Comparison of ENCODE assay signal across 15 cellular contexts in genomic region chr1:172824199-172824598, GRCh38.
DNase-seq lines count a peak whose midpoint lies in the region; TF ChIP-seq lines count a peak whose summit lies in the region.
"Had no signal": no experiment of that assay in that cellular context is flagged by ENCODE, and none has a peak within 500 bp of the region (broad histone marks: within the 10 kb centered on the region; RNA-seq: fewer than 3 reads in every experiment).

No MANE protein-coding gene starts in this region.

- H3K27ac ChIP-seq in OCI-LY7 (ENCODE audit: low read depth, low read length, poor library complexity, severe bottlenecking) (no peak overlapping the region), neutrophil (peak overlapping the region; percentile 12), H9 (ENCODE audit: insufficient read length, low read depth, low read length) (no peak overlapping the region)
- H3K27ac ChIP-seq: parathyroid adenoma had no signal

- TF ChIP-seq CTCF in OCI-LY7 (conservative IDR thresholded peaks at IDR 0.05; ENCODE audit: low read length) (no peak), neutrophil (IDR thresholded peaks at IDR 0.05) (no peak), H9 (conservative IDR thresholded peaks at IDR 0.05) (no peak)

- DNase-seq in GM03348 (ENCODE audit: low spot score) = peak; percentile 24
- DNase-seq in OCI-LY7 (ENCODE audit: low spot score) = no peak
- peak; percentile 30 for DNase-seq in fibroblast of gingiva (ENCODE audit: low read depth)
- DNase-seq in H9 = no peak
- DNase-seq in activated naive CD4-positive, alpha-beta T cell treated with anti-CD3 and anti-CD28 coated beads, Interleukin-2, amount 50 U/mL, for 16 hours = no peak
- no peak for DNase-seq in NCI-H146 treated with DMSO at 0.1 percent for 48 hours (lab: John Stamatoyannopoulos, UW; ENCODE audit: unreplicated experiment)
- no peak for DNase-seq in HK-2 (ENCODE audit: unreplicated experiment)
- DNase-seq: activated CD4-positive, alpha-beta T cell treated with anti-CD3 and anti-CD28 coated beads, Interleukin-2, amount 10 ng/mL, durations not matched to agents 24 days and 14 days; activated CD8-positive, alpha-beta memory T cell treated with anti-CD3 and anti-CD28 coated beads, Interleukin-2, amount 50 U/mL, for 48 hours; activated gamma-delta T cell treated with Interleukin-2 at 50 U/mL for 16 hours; aorta; NCI-H1048 had no signal

- H2AFZ ChIP-seq in OCI-LY7 (ENCODE audit: low read length) = peak overlapping the region; percentile 19; the same call in 1 of the 2 replicates
- H2AFZ ChIP-seq in H9 (ENCODE audit: low read length) = no peak overlapping the region
- H2AFZ ChIP-seq: parathyroid adenoma had no signal

- H3K4me3 Mint-ChIP-seq in H9 = no peak overlapping the region
- H3K4me3 Mint-ChIP-seq: activated CD4-positive, alpha-beta T cell treated with anti-CD3 and anti-CD28 coated beads, Interleukin-2, amount 10 ng/mL, durations not matched to agents 24 days and 14 days; dendritic cell treated with granulocyte-macrophage colony-stimulating factor and Interleukin-4, amounts not matched to agents 40 ng/mL and 50 ng/mL, for 4 days had no signal

- H3K36me3 ChIP-seq in OCI-LY7 (ENCODE audit: insufficient read depth, low read length) = no peaks in the 10 kb centered on the region
- no peaks in the 10 kb centered on the region for H3K36me3 ChIP-seq in neutrophil

- H3K9me3 ChIP-seq in OCI-LY7 (ENCODE audit: low read length) = no peaks in the 10 kb centered on the region
- no peaks in the 10 kb centered on the region for H3K9me3 ChIP-seq in neutrophil
- no peaks in the 10 kb centered on the region for H3K9me3 ChIP-seq in H9 (ENCODE audit: control insufficient read depth, low read depth, low read length)

- no peaks in the 10 kb centered on the region for H3K27me3 ChIP-seq in neutrophil
- H3K27me3 ChIP-seq in H9 (ENCODE audit: insufficient read depth, low read length) = no peaks in the 10 kb centered on the region

- no peak overlapping the region for H3K56ac ChIP-seq in H9 (ENCODE audit: insufficient read length, low read depth, low read length)

- H4K5ac ChIP-seq in H9 (ENCODE audit: insufficient read length, low read depth, low read length) = no peak overlapping the region

- H2BK12ac ChIP-seq in H9 (ENCODE audit: insufficient read length, low read depth, low read length) = no peak overlapping the region

- no peak overlapping the region for H3K14ac ChIP-seq in H9 (ENCODE audit: insufficient read depth, low read length)

- H3K23me2 ChIP-seq in H9 (ENCODE audit: insufficient read length, low read depth, low read length, poor library complexity, severe bottlenecking) = no peaks in the 10 kb centered on the region

- no peak overlapping the region for H2BK15ac ChIP-seq in H9 (ENCODE audit: low read depth, low read length)

- intact Hi-C loops in OCI-LY7 (cut with micrococcal nuclease; ENCODE audit: unreplicated experiment) = loop anchor here (10.0 kb wide), 1 partner anchor 291 kb away; no protein-coding TSS in a partner anchor

- no peaks in the 10 kb centered on the region for H3K9me3 Mint-ChIP-seq in H9
- H3K9me3 Mint-ChIP-seq: activated CD4-positive, alpha-beta T cell treated with anti-CD3 and anti-CD28 coated beads, Interleukin-2, amount 10 ng/mL, durations not matched to agents 24 days and 14 days; dendritic cell treated with granulocyte-macrophage colony-stimulating factor and Interleukin-4, amounts not matched to agents 40 ng/mL and 50 ng/mL, for 4 days had no signal

- H3K9me2 ChIP-seq in OCI-LY7 (ENCODE audit: insufficient read depth, low read length) = no peaks in the 10 kb centered on the region

- H4K91ac ChIP-seq in H9 (ENCODE audit: insufficient read length, low read depth, low read length) = no peak overlapping the region

- no peak overlapping the region for H3K18ac ChIP-seq in H9 (ENCODE audit: insufficient read length, low read depth, low read length)

- CTCF ChIA-PET in OCI-LY7 (lab: Charles Lee; ENCODE audit: unreplicated experiment) = no interaction called here

- no peak overlapping the region for H3K23ac ChIP-seq in H9 (ENCODE audit: insufficient read length, low read depth, low read length)

- no peaks in the 10 kb centered on the region for H3K36me3 Mint-ChIP-seq in H9 (ENCODE audit: insufficient read depth in 1 of 3, low read depth in 3 of 3)

- H4K20me1 ChIP-seq in OCI-LY7 (ENCODE audit: insufficient read depth, low read length) (no peaks in the 10 kb centered on the region), H9 (ENCODE audit: control insufficient read depth, insufficient read depth, insufficient read length) (no peaks in the 10 kb centered on the region)

- no CpG with 5 or more reads among the region's 3 CpGs for WGBS in H9 (ENCODE audit: extremely low coverage, insufficient read length, low lambda C conversion rate)

- peaks cover 35% of the 10 kb centered on the region for H3K4me1 ChIP-seq in OCI-LY7 (ENCODE audit: insufficient read depth, low read length, poor library complexity, severe bottlenecking)
- peaks cover 16 to 25% of the 10 kb centered on the region in 2 experiments for H3K4me1 ChIP-seq in neutrophil (ENCODE audit: control insufficient read depth in 1 of 2, insufficient read depth in 1 of 2, low read depth in 1 of 2, low read length in 1 of 2)
- no peaks in the 10 kb centered on the region for H3K4me1 ChIP-seq in H9 (ENCODE audit: insufficient read depth, low read length)
- H3K4me1 ChIP-seq: parathyroid adenoma had no signal

- no peaks in the 10 kb centered on the region for H3K79me2 ChIP-seq in OCI-LY7 (ENCODE audit: insufficient read depth, low read depth, low read length)
- no peaks in the 10 kb centered on the region for H3K79me2 ChIP-seq in H9 (ENCODE audit: insufficient read depth, low read length)
- H3K79me2 ChIP-seq: parathyroid adenoma had no signal

- H2BK120ac ChIP-seq in H9 (ENCODE audit: low read depth, low read length, poor library complexity, severe bottlenecking) = no peak overlapping the region

- H3K4me1 Mint-ChIP-seq in H9 = peaks cover 2 to 4% of the 10 kb centered on the region in 2 experiments; a peak in 1 of 4 replicates

- no peak overlapping the region for H2BK5ac ChIP-seq in H9 (ENCODE audit: insufficient read length, low read length)

- no peak overlapping the region for H4K8ac ChIP-seq in H9 (replicated peaks; ENCODE audit: insufficient read length, low read depth, low read length)

- H3K27me3 Mint-ChIP-seq in H9 (ENCODE audit: low read depth) = no peaks in the 10 kb centered on the region
- H3K27me3 Mint-ChIP-seq: dendritic cell treated with granulocyte-macrophage colony-stimulating factor and Interleukin-4, amounts not matched to agents 40 ng/mL and 50 ng/mL, for 4 days had no signal

- H3K9ac ChIP-seq in H9 (ENCODE audit: extremely low read depth, insufficient read length, low read length) = no peak overlapping the region
- H3K9ac ChIP-seq: parathyroid adenoma had no signal

- POLR2A ChIA-PET in OCI-LY7 (lab: Charles Lee) = no interaction called here

- no peak overlapping the region for H3T11ph ChIP-seq in H9 (ENCODE audit: low read length)

- H2AK5ac ChIP-seq in H9 (ENCODE audit: insufficient read length, low read length) = no peak overlapping the region

- H3K4me2 ChIP-seq in OCI-LY7 (ENCODE audit: low read length) = no peak overlapping the region
- H3K4me2 ChIP-seq in H9 (ENCODE audit: insufficient read depth, insufficient read length, low read length) = no peak overlapping the region

- no peaks in the 10 kb centered on the region for H3K79me1 ChIP-seq in H9 (ENCODE audit: insufficient read depth, low read depth, low read length, poor library complexity, severe bottlenecking)

- H3K4ac ChIP-seq in H9 (ENCODE audit: low read depth, low read length) = no peak overlapping the region

- H2BK20ac ChIP-seq in H9 (ENCODE audit: low read depth, low read length, poor library complexity, severe bottlenecking) = no peak overlapping the region

- no peak overlapping the region for H3K4me3 ChIP-seq in OCI-LY7 (ENCODE audit: low read depth, low read length, poor library complexity, severe bottlenecking)
- no peak overlapping the region for H3K4me3 ChIP-seq in neutrophil (ENCODE audit: low read depth in 1 of 2, low read length in 1 of 2)

- H3K27ac Mint-ChIP-seq in H9 = no peak overlapping the region
- H3K27ac Mint-ChIP-seq: activated CD4-positive, alpha-beta T cell treated with anti-CD3 and anti-CD28 coated beads, Interleukin-2, amount 10 ng/mL, durations not matched to agents 24 days and 14 days had no signal

- no TSS peak for BruUV-seq in OCI-LY7 (replicated peaks; lab: Mats Ljungman, UMichigan)

Comparison
In these comparisons a context has a peak if more than half of its experiments do, and no peak if none do; other contexts are left out.
1. DNase-seq: peak in GM03348 (single experiment) and fibroblast of gingiva (single experiment); none in OCI-LY7 (single experiment), H9 (single experiment), activated naive CD4-positive, alpha-beta T cell treated with anti-CD3 and anti-CD28 coated beads, Interleukin-2, amount 50 U/mL, for 16 hours (single experiment), NCI-H146 treated with DMSO at 0.1 percent for 48 hours (single experiment) and HK-2 (single experiment).